9 cellular contexts compared by ENCODE assay signal in genomic region chr18:13136056-13136688, GRCh38.
A peak's percentile ranks its signal among the peaks of the same experiment; 100 is the strongest.
DNase-seq lines count a peak whose midpoint lies in the region; ATAC-seq, FAIRE-seq and TF ChIP-seq lines count a peak whose summit lies in the region.
"Had no signal": no experiment of that assay in that cellular context is flagged by ENCODE, and none has a peak within 500 bp of the region (broad histone marks: within the 10 kb centered on the region; RNA-seq: fewer than 3 reads in every experiment).

No MANE protein-coding gene starts in this region.

- H3K9ac ChIP-seq in Karpas-422 (ENCODE audit: low read length) = peak overlapping the region; percentile 88

- no peaks in the 10 kb centered on the region for H3K36me3 ChIP-seq in Karpas-422 (ENCODE audit: insufficient read depth, low read length)
- H3K36me3 ChIP-seq in left lung = no peaks in the 10 kb centered on the region
- H3K36me3 ChIP-seq in SJCRH30 = no peaks in the 10 kb centered on the region

- no peak overlapping the region for H3K27ac Mint-ChIP-seq in activated naive CD4-positive, alpha-beta T cell treated with anti-CD3 and anti-CD28 coated beads, Interleukin-2, amount 50 U/mL, for 24 hours
- H3K27ac Mint-ChIP-seq in stimulated activated naive CD8-positive, alpha-beta T cell treated with anti-CD3 and anti-CD28 coated beads, Interleukin-15, Interleukin-2, amounts not matched to agents 100 ng/mL and 50 ng/mL, for 24 hours = peak overlapping the region; percentile 89

- peak; percentile 42 for DNase-seq in GM12891 (ENCODE audit: insufficient read length, low spot score)
- DNase-seq in Karpas-422 = peak; percentile 64
- peak in 1 of 2 donors; percentile 81 for DNase-seq in left lung
- DNase-seq in SJCRH30 = no peak
- no peak for DNase-seq in SK-N-DZ (ENCODE audit: low spot score)
- DNase-seq in NCI-H1694 treated with DMSO at 0.1 percent for 48 hours (lab: John Stamatoyannopoulos, UW) = no peak

- intact Hi-C loops in left lung (cut with DNase I) = no loop called here

- TF ChIP-seq POLR2A in GM12891 (IDR thresholded peaks at IDR 0.05; ENCODE audit: low read depth, low read length) = no peak

- no peaks in the 10 kb centered on the region for H3K36me3 Mint-ChIP-seq in activated naive CD4-positive, alpha-beta T cell treated with anti-CD3 and anti-CD28 coated beads, Interleukin-2, amount 50 U/mL, for 24 hours
- H3K36me3 Mint-ChIP-seq in stimulated activated naive CD8-positive, alpha-beta T cell treated with anti-CD3 and anti-CD28 coated beads, Interleukin-15, Interleukin-2, amounts not matched to agents 100 ng/mL and 50 ng/mL, for 24 hours (ENCODE audit: low read depth) = no peaks in the 10 kb centered on the region

- H3K4me2 ChIP-seq in Karpas-422 (ENCODE audit: low read depth, low read length, poor library complexity, severe bottlenecking) = peak overlapping the region; percentile 84

- no peak for TF ChIP-seq CTCF in left lung (IDR thresholded peaks at IDR 0.05)

- H3K27me3 Mint-ChIP-seq in activated naive CD4-positive, alpha-beta T cell treated with anti-CD3 and anti-CD28 coated beads, Interleukin-2, amount 50 U/mL, for 24 hours = no peaks in the 10 kb centered on the region
- H3K27me3 Mint-ChIP-seq in stimulated activated naive CD8-positive, alpha-beta T cell treated with anti-CD3 and anti-CD28 coated beads, Interleukin-15, Interleukin-2, amounts not matched to agents 100 ng/mL and 50 ng/mL, for 24 hours = peaks cover 6% of the 10 kb centered on the region

- H3K79me2 ChIP-seq in Karpas-422 (ENCODE audit: low read length) = no peaks in the 10 kb centered on the region

- H3K9me2 ChIP-seq in Karpas-422 (replicated peaks; ENCODE audit: insufficient read depth, low read length) = no peaks in the 10 kb centered on the region

- peak overlapping the region; percentile 94 for H3K4me3 Mint-ChIP-seq in activated naive CD4-positive, alpha-beta T cell treated with anti-CD3 and anti-CD28 coated beads, Interleukin-2, amount 50 U/mL, for 24 hours
- H3K4me3 Mint-ChIP-seq in stimulated activated naive CD8-positive, alpha-beta T cell treated with anti-CD3 and anti-CD28 coated beads, Interleukin-15, Interleukin-2, amounts not matched to agents 100 ng/mL and 50 ng/mL, for 24 hours = peak overlapping the region; percentile 80

- H2AFZ ChIP-seq in Karpas-422 (ENCODE audit: low read length) = peak overlapping the region; percentile 95; the same call in 1 of the 2 replicates

- ATAC-seq in left lung = peak; percentile 48
- ATAC-seq: Panc1 had no signal

- no peak for FAIRE-seq in GM12891 (lab: Jason Lieb, UNC)

- H3K4me1 ChIP-seq in Karpas-422 (ENCODE audit: low read length) = peaks cover 32% of the 10 kb centered on the region
- H3K4me1 ChIP-seq in left lung = peaks cover 0 to 25% of the 10 kb centered on the region in 2 donors
- H3K4me1 ChIP-seq in SJCRH30 = no peaks in the 10 kb centered on the region

- no peaks in the 10 kb centered on the region for H4K20me1 ChIP-seq in Karpas-422 (ENCODE audit: insufficient read depth, low read depth, low read length)

- peak overlapping the region; percentile 68 for H3K4me3 ChIP-seq in Karpas-422 (ENCODE audit: low read length)
- H3K4me3 ChIP-seq in left lung = peak overlapping the region; percentile 59 to 65
- H3K4me3 ChIP-seq in SJCRH30 = no peak overlapping the region

- H3K27me3 ChIP-seq in Karpas-422 (ENCODE audit: low read length) = no peaks in the 10 kb centered on the region
- peaks cover 0 to 31% of the 10 kb centered on the region in 2 donors for H3K27me3 ChIP-seq in left lung
- no peaks in the 10 kb centered on the region for H3K27me3 ChIP-seq in SJCRH30

- H3K9me3 ChIP-seq in Karpas-422 (ENCODE audit: low read length) (no peaks in the 10 kb centered on the region), left lung (peaks cover 0 to 1% of the 10 kb centered on the region in 2 donors), SJCRH30 (replicated peaks) (no peaks in the 10 kb centered on the region)

- H3K27ac ChIP-seq in Karpas-422 (ENCODE audit: low read length) (peak overlapping the region; percentile 67), left lung (peak overlapping the region; percentile 42 to 80), SJCRH30 (no peak overlapping the region)

- H3K9me3 Mint-ChIP-seq in activated naive CD4-positive, alpha-beta T cell treated with anti-CD3 and anti-CD28 coated beads, Interleukin-2, amount 50 U/mL, for 24 hours = no peaks in the 10 kb centered on the region
- H3K9me3 Mint-ChIP-seq in stimulated activated naive CD8-positive, alpha-beta T cell treated with anti-CD3 and anti-CD28 coated beads, Interleukin-15, Interleukin-2, amounts not matched to agents 100 ng/mL and 50 ng/mL, for 24 hours = no peaks in the 10 kb centered on the region

- H3K4me1 Mint-ChIP-seq in activated naive CD4-positive, alpha-beta T cell treated with anti-CD3 and anti-CD28 coated beads, Interleukin-2, amount 50 U/mL, for 24 hours = peaks cover 28% of the 10 kb centered on the region
- peaks cover 33% of the 10 kb centered on the region for H3K4me1 Mint-ChIP-seq in stimulated activated naive CD8-positive, alpha-beta T cell treated with anti-CD3 and anti-CD28 coated beads, Interleukin-15, Interleukin-2, amounts not matched to agents 100 ng/mL and 50 ng/mL, for 24 hours (ENCODE audit: low read depth)

TF ChIP-seq in GM12891, 5 proteins besides CTCF, POLR2A, EP300 and RAD21:
- TF ChIP-seq SPI1 (IDR thresholded peaks at IDR 0.05; ENCODE audit: low read depth, low read length) (no peak), POU2F2 (IDR thresholded peaks at IDR 0.05; ENCODE audit: low read depth, low read length) (no peak), TAF1 (IDR thresholded peaks at IDR 0.05; ENCODE audit: low read depth, low read length) (no peak), PAX5 (IDR thresholded peaks at IDR 0.05; ENCODE audit: insufficient read depth, low read length, severe bottlenecking) (no peak), POLR2AphosphoS5 (IDR thresholded peaks at IDR 0.05; ENCODE audit: low read depth, low read length) (no peak)

Comparison
In these comparisons a context has a peak if more than half of its experiments do, and no peak if none do; other contexts are left out.
1. DNase-seq: peak in GM12891 (single experiment) and Karpas-422 (single experiment); none in SJCRH30 (0 of 2), SK-N-DZ (single experiment) and NCI-H1694 treated with DMSO at 0.1 percent for 48 hours (single experiment).